Comparison of ENCODE assay signal across 10 cellular contexts in genomic region chr19:15835565-15836344, GRCh38. TPM values are rescaled to one million over a fixed set of nuclear protein-coding genes. Genes with fewer than 3 reads are reported as not detected.
A peak's percentile ranks its signal among the peaks of the same experiment; 100 is the strongest.
DNase-seq lines count a peak whose midpoint lies in the region; ATAC-seq, FAIRE-seq and TF ChIP-seq lines count a peak whose summit lies in the region.
"Not testable (repeated sequence)": the region's sequence is repeated elsewhere in the genome, so short reads cannot be mapped to it uniquely, and the experiment has no call there.
"Had no signal": no experiment of that assay in that cellular context is flagged by ENCODE, and none has a peak within 500 bp of the region (broad histone marks: within the 10 kb centered on the region; RNA-seq: fewer than 3 reads in every experiment).

No MANE protein-coding gene starts in this region.

- H3K4me3 ChIP-seq in WI38 (ENCODE audit: low read depth, low read length) (peak overlapping the region; percentile 76), HepG2 (replicated peaks in 1 of 3; ENCODE audit: insufficient read depth in 1 of 3, low read depth in 2 of 3, low read length in 3 of 3) (peak overlapping the region; percentile 61 to 83 (median 78)), skeletal muscle tissue (ENCODE audit: low read length in 3 of 3) (peak overlapping the region; percentile 79 to 83 (median 81))

- TF ChIP-seq EP300 in HepG2 (IDR thresholded peaks at IDR 0.05; ENCODE audit: low read depth in 2 of 2, low read length in 2 of 2); HepG2 (CRISPR knock-in tag; IDR thresholded peaks at IDR 0.05; ENCODE audit: borderline replicate concordance): not testable (repeated sequence)

- not testable (repeated sequence) for H3K36me3 ChIP-seq in HepG2 (replicated peaks in 1 of 2; ENCODE audit: control insufficient read depth in 1 of 2, insufficient read depth in 2 of 2, low read length in 2 of 2); skeletal muscle tissue (ENCODE audit: control insufficient read depth in 3 of 3, insufficient read depth in 3 of 3, low read length in 3 of 3)

- H3K4me1 Mint-ChIP-seq in Calu3 (ENCODE audit: low read depth, unreplicated experiment) = peaks cover 33% of the 10 kb centered on the region
- peaks cover 15 to 17% of the 10 kb centered on the region in 2 donors for H3K4me1 Mint-ChIP-seq in effector memory CD8-positive, alpha-beta T cell (ENCODE audit: low read depth in 2 of 2)

- BruUV-seq in Calu3 (replicated peaks; lab: Mats Ljungman, UMichigan); HepG2 (replicated peaks; lab: Mats Ljungman, UMichigan): not testable (repeated sequence)

- H3K4me3 Mint-ChIP-seq in Calu3 (ENCODE audit: low read depth, unreplicated experiment) = peak overlapping the region; percentile 67
- H3K4me3 Mint-ChIP-seq in effector memory CD8-positive, alpha-beta T cell = peak overlapping the region; percentile 88 to 90

- H3K4me2 ChIP-seq in HepG2 (ENCODE audit: low read depth, low read length) = peak overlapping the region; percentile 68

- CTCF ChIA-PET in Calu3 (lab: Charles Lee); HepG2 (lab: Yijun Ruan, JAX; ENCODE audit: low intra/inter-chr PET ratio, low total read pairs): not testable (repeated sequence)

- not testable (repeated sequence) for H2AFZ ChIP-seq in HepG2 (ENCODE audit: low read length)

- not testable (repeated sequence) for H3K79me2 ChIP-seq in HepG2 (ENCODE audit: insufficient read depth, low read length)

- TF ChIP-seq CTCF in Calu3 (IDR thresholded peaks at IDR 0.05; ENCODE audit: unreplicated experiment); WI38 (IDR thresholded peaks at IDR 0.05; ENCODE audit: low read depth, low read length); HepG2 (CRISPR knock-in tag; IDR thresholded peaks at IDR 0.05): not testable (repeated sequence)

- intact Hi-C loops in Calu3 (cut with micrococcal nuclease; ENCODE audit: unreplicated experiment) = loop anchor here (10.0 kb wide), 2 partner anchors 169 to 349 kb away; partner anchors contain the start of gene FAM32A
- intact Hi-C loops in HepG2 (cut with micrococcal nuclease; ENCODE audit: unreplicated experiment) = not testable (repeated sequence)

- peak; percentile 61 for DNase-seq in Calu3
- DNase-seq in MV-4-11 (lab: John Stamatoyannopoulos, UW) = peak; percentile 29
- peak; percentile 81 for DNase-seq in activated effector memory CD4-positive, alpha-beta T cell treated with anti-CD3 and anti-CD28 coated beads, Interleukin-2, amount 50 U/mL, for 16 hours
- DNase-seq in effector memory CD8-positive, alpha-beta T cell = peak; percentile 42 to 49 (median 46)
- not testable (repeated sequence) for DNase-seq in HepG2 (ENCODE audit: low spot score)

- not testable (repeated sequence) for H3K9me3 Mint-ChIP-seq in Calu3 (ENCODE audit: low read depth, unreplicated experiment); effector memory CD8-positive, alpha-beta T cell

- not testable (repeated sequence) for H3K4me1 ChIP-seq in HepG2 (ENCODE audit: insufficient read depth, low read length); skeletal muscle tissue (ENCODE audit: control insufficient read depth in 3 of 3, insufficient read depth in 3 of 3, low read length in 3 of 3)

- not testable (repeated sequence) for TF ChIP-seq POLR2A in HepG2 (IDR thresholded peaks at IDR 0.05; ENCODE audit: insufficient read depth in 1 of 2, low read depth in 2 of 2, low read length in 2 of 2)

- H3K27ac ChIP-seq in HepG2 (ENCODE audit: extremely low read length, insufficient read depth, low read length) (peak overlapping the region; percentile 85), skeletal muscle tissue (ENCODE audit: low read depth, low read length) (peak overlapping the region; percentile 88), temporal lobe (ENCODE audit: low read depth, low read length) (peak overlapping the region; percentile 89)

- not testable (repeated sequence) for H3K36me3 Mint-ChIP-seq in Calu3 (ENCODE audit: insufficient read depth, unreplicated experiment); effector memory CD8-positive, alpha-beta T cell (ENCODE audit: insufficient read depth)

- not testable (repeated sequence) for FAIRE-seq in HepG2 (lab: Jason Lieb, UNC)

- not testable (repeated sequence) for TF ChIP-seq RAD21 in HepG2 (CRISPR knock-in tag; IDR thresholded peaks at IDR 0.05)

- ATAC-seq in effector memory CD8-positive, alpha-beta T cell (replicated peaks) = peak; percentile 57
- not testable (repeated sequence) for ATAC-seq in HepG2

- not testable (repeated sequence) for H4K20me1 ChIP-seq in HepG2 (ENCODE audit: insufficient read depth, low read length)

- POLR2A ChIA-PET in HepG2 (lab: Yijun Ruan, JAX) = interaction anchor here (1.3 kb wide), 1 partner anchor 195 kb away, joined by 4 read pairs; the partner anchor contains the start of gene CYP4F3

- in situ Hi-C loops in HepG2 (cut with HindIII; ENCODE audit: extremely low pct_ligation_motif_present, low pct_unique_long_range_greater_than_20kb) = not testable (repeated sequence)

- not testable (repeated sequence) for H3K9me3 ChIP-seq in HepG2 (ENCODE audit: low read length); skeletal muscle tissue (ENCODE audit: control insufficient read depth in 3 of 3, low read length in 3 of 3)

- H3K27me3 Mint-ChIP-seq in Calu3 (ENCODE audit: unreplicated experiment) = peaks cover 25% of the 10 kb centered on the region
- H3K27me3 Mint-ChIP-seq in effector memory CD8-positive, alpha-beta T cell = not testable (repeated sequence)

- H3K27me3 ChIP-seq in HepG2 (ENCODE audit: control insufficient read depth in 1 of 2, insufficient read depth in 2 of 2, low read length in 2 of 2); skeletal muscle tissue (ENCODE audit: control insufficient read depth in 3 of 3, insufficient read depth in 3 of 3, low read length in 3 of 3): not testable (repeated sequence)

- H3K9ac ChIP-seq in HepG2 (ENCODE audit: insufficient read depth, low read depth, low read length) = peak overlapping the region; percentile 81
- H3K9ac ChIP-seq in skeletal muscle tissue (ENCODE audit: low read depth in 1 of 3, low read length in 3 of 3) = peak overlapping the region; percentile 89 to 97 (median 93)

- 69% methylated on average over 12 of the region's 12 CpGs for WGBS in HepG2 (ENCODE audit: low lambda C conversion rate)

- H3K27ac Mint-ChIP-seq in Calu3 (ENCODE audit: unreplicated experiment) = not testable (repeated sequence)
- peak overlapping the region; percentile 93 to 94 for H3K27ac Mint-ChIP-seq in effector memory CD8-positive, alpha-beta T cell

RNA-seq across cellular contexts. Expression of gene OR10H1, which starts 20.3 kb away (rescaled TPM):
- total RNA-seq in Calu3 (2022) (4.4 and 4.9 TPM in 2 replicates), HepG2 (2016; rRNA removed; fragmentation: Illumina TruSeq; extraction: Trizol) (not detected in 2 replicates), skeletal muscle tissue (not detected), temporal lobe (not detected)
- total RNA-seq in HepG2 (2016; cell fraction: cytosol; rRNA removed; fragmentation: Illumina TruSeq; extraction: Trizol; ENCODE audit: low read depth) = not detected in 2 replicates
- total RNA-seq in HepG2 (2016; cell fraction: insoluble cytoplasmic fraction; rRNA removed; fragmentation: Illumina TruSeq; extraction: Trizol) = not detected in 2 replicates
- total RNA-seq in HepG2 (2016; cell fraction: membrane; rRNA removed; fragmentation: Illumina TruSeq; extraction: Trizol) = not detected in 2 replicates
- not detected in 2 replicates for total RNA-seq in HepG2 (2016; cell fraction: nucleus; rRNA removed; fragmentation: Illumina TruSeq; extraction: Trizol)
- polyA plus RNA-seq in HepG2 (2011; rRNA removed) = not detected in 2 replicates
- polyA plus RNA-seq in HepG2 (2011; cell fraction: cytosol; rRNA removed) = not detected in 2 replicates
- not detected in 2 replicates for polyA plus RNA-seq in HepG2 (2011; cell fraction: nucleus; rRNA removed)
- not detected in 2 replicates for polyA plus RNA-seq in HepG2 (2012)
- polyA plus RNA-seq in HepG2 (2016; cell fraction: cytosol; fragmentation: Illumina TruSeq; extraction: Trizol; ENCODE audit: low read depth) = not detected in 2 replicates
- not detected in 2 replicates for polyA plus RNA-seq in HepG2 (2016; cell fraction: insoluble cytoplasmic fraction; fragmentation: Illumina TruSeq; extraction: Trizol; ENCODE audit: low read depth)
- not detected in 2 replicates for polyA plus RNA-seq in HepG2 (2016; cell fraction: membrane; fragmentation: Illumina TruSeq; extraction: Trizol; ENCODE audit: low read depth)
- not detected in 2 replicates for polyA plus RNA-seq in HepG2 (2016; cell fraction: nucleus; fragmentation: Illumina TruSeq; extraction: Trizol; ENCODE audit: insufficient read depth, low read depth)
- 0.05 TPM in 1 of 2 replicates, not detected in the other for polyA minus RNA-seq in HepG2 (2011; rRNA and poly(A)+ RNA removed; ENCODE audit: low replicate concordance)
- not detected in 2 replicates for polyA minus RNA-seq in HepG2 (2011; cell fraction: cytosol; rRNA and poly(A)+ RNA removed)
- polyA minus RNA-seq in HepG2 (2011; cell fraction: nucleus; rRNA and poly(A)+ RNA removed) = not detected in 2 replicates
- total RNA-seq: dermis microvascular lymphatic vessel endothelial cell, myocyte had no signal

RNA-seq across cellular contexts. Expression of gene OR10H5, which starts 48.3 kb away (rescaled TPM):
- not detected in 2 replicates for total RNA-seq in Calu3 (2022)
- total RNA-seq in HepG2 (2016; rRNA removed; fragmentation: Illumina TruSeq; extraction: Trizol) = not detected in 2 replicates
- total RNA-seq in HepG2 (2016; cell fraction: cytosol; rRNA removed; fragmentation: Illumina TruSeq; extraction: Trizol; ENCODE audit: low read depth) = not detected in 2 replicates
- not detected in 2 replicates for total RNA-seq in HepG2 (2016; cell fraction: insoluble cytoplasmic fraction; rRNA removed; fragmentation: Illumina TruSeq; extraction: Trizol)
- total RNA-seq in HepG2 (2016; cell fraction: membrane; rRNA removed; fragmentation: Illumina TruSeq; extraction: Trizol) = not detected in 2 replicates
- not detected in 2 replicates for total RNA-seq in HepG2 (2016; cell fraction: nucleus; rRNA removed; fragmentation: Illumina TruSeq; extraction: Trizol)
- polyA plus RNA-seq in HepG2 (2011; rRNA removed) = not detected in 2 replicates
- not detected in 2 replicates for polyA plus RNA-seq in HepG2 (2011; cell fraction: cytosol; rRNA removed)
- not detected in 2 replicates for polyA plus RNA-seq in HepG2 (2011; cell fraction: nucleus; rRNA removed)
- not detected in 2 replicates for polyA plus RNA-seq in HepG2 (2012)
- not detected in 2 replicates for polyA plus RNA-seq in HepG2 (2016; cell fraction: cytosol; fragmentation: Illumina TruSeq; extraction: Trizol; ENCODE audit: low read depth)
- not detected in 2 replicates for polyA plus RNA-seq in HepG2 (2016; cell fraction: insoluble cytoplasmic fraction; fragmentation: Illumina TruSeq; extraction: Trizol; ENCODE audit: low read depth)
- not detected in 2 replicates for polyA plus RNA-seq in HepG2 (2016; cell fraction: membrane; fragmentation: Illumina TruSeq; extraction: Trizol; ENCODE audit: low read depth)
- not detected in 2 replicates for polyA plus RNA-seq in HepG2 (2016; cell fraction: nucleus; fragmentation: Illumina TruSeq; extraction: Trizol; ENCODE audit: insufficient read depth, low read depth)
- not detected in 2 replicates for polyA minus RNA-seq in HepG2 (2011; rRNA and poly(A)+ RNA removed; ENCODE audit: low replicate concordance)
- not detected in 2 replicates for polyA minus RNA-seq in HepG2 (2011; cell fraction: cytosol; rRNA and poly(A)+ RNA removed)
- polyA minus RNA-seq in HepG2 (2011; cell fraction: nucleus; rRNA and poly(A)+ RNA removed) = not detected in 2 replicates
- total RNA-seq in skeletal muscle tissue = not detected
- not detected for total RNA-seq in temporal lobe
- total RNA-seq: dermis microvascular lymphatic vessel endothelial cell, myocyte had no signal
